8 cellular contexts compared by ENCODE assay signal in genomic region chr4:2008671-2008920, GRCh38.
DNase-seq lines count a peak whose midpoint lies in the region; TF ChIP-seq lines count a peak whose summit lies in the region.

No MANE protein-coding gene starts in this region.

- no peaks in the 10 kb centered on the region for H4K20me1 ChIP-seq in SU-DHL-6 (ENCODE audit: low read depth, low read length)

- H3K27me3 ChIP-seq in SU-DHL-6 (ENCODE audit: low read length) (no peaks in the 10 kb centered on the region), rectal smooth muscle tissue (ENCODE audit: control insufficient read depth, insufficient read depth, low read length) (no peaks in the 10 kb centered on the region)

- TF ChIP-seq CTCF in GM12864 (IDR thresholded peaks at IDR 0.05; ENCODE audit: low read depth, low read length, missing control alignments), result no peak
- TF ChIP-seq CTCF in SU-DHL-6 (IDR thresholded peaks at IDR 0.05; ENCODE audit: insufficient read depth, low read length, poor library complexity, severe bottlenecking), result no peak
- no peak for TF ChIP-seq CTCF in foreskin fibroblast (IDR thresholded peaks at IDR 0.05; ENCODE audit: low read depth, low read length)

- peak overlapping the region; percentile 94 for H2AFZ ChIP-seq in SU-DHL-6 (ENCODE audit: low read depth, low read length, severe bottlenecking)

- H3K4me3 ChIP-seq in GM12864 (ENCODE audit: low read depth, low read length) (peak overlapping the region; percentile 79), SU-DHL-6 (ENCODE audit: insufficient read depth, low read length, poor library complexity, severe bottlenecking) (peak overlapping the region; percentile 83), foreskin fibroblast (ENCODE audit: low read depth in 1 of 2, low read length in 2 of 2) (peak overlapping the region; percentile 85 to 92), rectal smooth muscle tissue (ENCODE audit: low read length) (peak overlapping the region; percentile 86)

- H3K27ac ChIP-seq in SU-DHL-6 (ENCODE audit: low read depth, low read length), result peak overlapping the region; percentile 86
- peak overlapping the region; percentile 99 for H3K27ac ChIP-seq in rectal smooth muscle tissue (ENCODE audit: low read depth, low read length)

- H3K9me3 ChIP-seq in SU-DHL-6 (ENCODE audit: insufficient read depth, low read length), result no peaks in the 10 kb centered on the region

- H3K36me3 ChIP-seq in SU-DHL-6 (ENCODE audit: low read length), result 0 out of 2 replicates have a peak, but pooled peaks cover 5% of the 10 kb centered on the region
- H3K36me3 ChIP-seq in rectal smooth muscle tissue (ENCODE audit: control insufficient read depth, insufficient read depth, low read length), result no peaks in the 10 kb centered on the region

- H3K9me2 ChIP-seq in SU-DHL-6 (replicated peaks; ENCODE audit: insufficient read depth, low read length), result no peaks in the 10 kb centered on the region

- DNase-seq in GM12864 (ENCODE audit: low read depth), result no peak
- no peak for DNase-seq in foreskin fibroblast
- no peak for DNase-seq in HuH-7 (ENCODE audit: low spot score)
- DNase-seq in NCI-H187 treated with DMSO at 0.1 percent for 48 hours (lab: John Stamatoyannopoulos, UW), result no peak
- no peak for DNase-seq in hippocampal formation (lab: John Stamatoyannopoulos, UW)
- no peak for DNase-seq in stimulated activated CD4-positive, alpha-beta T cell treated with anti-CD3 and anti-CD28 coated beads, Interleukin-2, amount 100 ng/mL, for 48 hours

- H3K4me1 ChIP-seq in rectal smooth muscle tissue (ENCODE audit: control insufficient read depth, insufficient read depth, low read length), result peaks cover 7% of the 10 kb centered on the region

- peak overlapping the region; percentile 99 for H3K4me2 ChIP-seq in SU-DHL-6 (ENCODE audit: low read depth, low read length, poor library complexity, severe bottlenecking)

- H3K9ac ChIP-seq in SU-DHL-6 (ENCODE audit: low read length) (peak overlapping the region; percentile 78), rectal smooth muscle tissue (ENCODE audit: low read length) (peak overlapping the region; percentile 82)

- 0 out of 2 replicates have a peak, but pooled peaks cover 15% of the 10 kb centered on the region for H3F3A ChIP-seq in SU-DHL-6 (ENCODE audit: insufficient read depth)

- peaks cover 50% of the 10 kb centered on the region for H3K79me2 ChIP-seq in SU-DHL-6 (ENCODE audit: insufficient read depth, low read length)
